1 cellular context compared by ENCODE assay signal in the genomic region with DNA sequence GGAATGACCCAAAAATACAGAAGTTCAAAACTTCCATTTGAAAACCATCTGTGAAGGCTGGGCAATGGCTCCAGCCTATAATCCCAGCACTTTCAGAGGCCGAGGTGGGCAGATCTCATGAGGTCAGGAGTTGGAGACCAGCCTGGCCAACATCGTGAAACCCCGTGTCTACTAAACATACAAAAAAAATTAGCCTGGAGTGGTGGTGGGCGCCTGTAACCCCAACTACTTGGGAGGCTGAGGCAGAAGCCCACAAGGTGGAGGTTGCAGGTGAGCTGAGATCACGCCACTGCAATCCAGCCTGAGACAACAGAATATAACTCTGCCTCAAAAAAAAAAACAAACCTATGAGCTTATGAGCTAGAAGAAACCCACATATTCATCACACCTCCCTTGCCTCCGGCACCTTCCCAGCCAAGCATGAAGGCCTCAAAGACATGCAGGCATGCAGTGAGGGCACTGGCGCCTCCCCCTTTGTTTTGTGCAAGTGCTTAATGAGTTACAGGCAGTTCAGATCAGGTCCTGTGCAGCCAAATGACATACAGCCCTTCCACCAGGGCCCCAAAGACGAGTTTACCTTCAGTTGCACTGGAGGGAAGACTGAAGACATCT.
TF ChIP-seq lines count a peak whose summit lies in the region.

No MANE protein-coding gene starts in this region.

TF ChIP-seq in GM12878, 131 proteins besides CTCF, POLR2A, EP300 and RAD21 (continued from another document):
- TF ChIP-seq, protein P1, sequence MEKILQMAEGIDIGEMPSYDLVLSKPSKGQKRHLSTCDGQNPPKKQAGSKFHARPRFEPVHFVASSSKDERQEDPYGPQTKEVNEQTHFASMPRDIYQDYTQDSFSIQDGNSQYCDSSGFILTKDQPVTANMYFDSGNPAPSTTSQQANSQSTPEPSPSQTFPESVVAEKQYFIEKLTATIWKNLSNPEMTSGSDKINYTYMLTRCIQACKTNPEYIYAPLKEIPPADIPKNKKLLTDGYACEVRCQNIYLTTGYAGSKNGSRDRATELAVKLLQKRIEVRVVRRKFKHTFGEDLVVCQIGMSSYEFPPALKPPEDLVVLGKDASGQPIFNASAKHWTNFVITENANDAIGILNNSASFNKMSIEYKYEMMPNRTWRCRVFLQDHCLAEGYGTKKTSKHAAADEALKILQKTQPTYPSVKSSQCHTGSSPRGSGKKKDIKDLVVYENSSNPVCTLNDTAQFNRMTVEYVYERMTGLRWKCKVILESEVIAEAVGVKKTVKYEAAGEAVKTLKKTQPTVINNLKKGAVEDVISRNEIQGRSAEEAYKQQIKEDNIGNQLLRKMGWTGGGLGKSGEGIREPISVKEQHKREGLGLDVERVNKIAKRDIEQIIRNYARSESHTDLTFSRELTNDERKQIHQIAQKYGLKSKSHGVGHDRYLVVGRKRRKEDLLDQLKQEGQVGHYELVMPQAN (conservative IDR thresholded peaks at IDR 0.05), result no peak
- TF ChIP-seq, protein P2, sequence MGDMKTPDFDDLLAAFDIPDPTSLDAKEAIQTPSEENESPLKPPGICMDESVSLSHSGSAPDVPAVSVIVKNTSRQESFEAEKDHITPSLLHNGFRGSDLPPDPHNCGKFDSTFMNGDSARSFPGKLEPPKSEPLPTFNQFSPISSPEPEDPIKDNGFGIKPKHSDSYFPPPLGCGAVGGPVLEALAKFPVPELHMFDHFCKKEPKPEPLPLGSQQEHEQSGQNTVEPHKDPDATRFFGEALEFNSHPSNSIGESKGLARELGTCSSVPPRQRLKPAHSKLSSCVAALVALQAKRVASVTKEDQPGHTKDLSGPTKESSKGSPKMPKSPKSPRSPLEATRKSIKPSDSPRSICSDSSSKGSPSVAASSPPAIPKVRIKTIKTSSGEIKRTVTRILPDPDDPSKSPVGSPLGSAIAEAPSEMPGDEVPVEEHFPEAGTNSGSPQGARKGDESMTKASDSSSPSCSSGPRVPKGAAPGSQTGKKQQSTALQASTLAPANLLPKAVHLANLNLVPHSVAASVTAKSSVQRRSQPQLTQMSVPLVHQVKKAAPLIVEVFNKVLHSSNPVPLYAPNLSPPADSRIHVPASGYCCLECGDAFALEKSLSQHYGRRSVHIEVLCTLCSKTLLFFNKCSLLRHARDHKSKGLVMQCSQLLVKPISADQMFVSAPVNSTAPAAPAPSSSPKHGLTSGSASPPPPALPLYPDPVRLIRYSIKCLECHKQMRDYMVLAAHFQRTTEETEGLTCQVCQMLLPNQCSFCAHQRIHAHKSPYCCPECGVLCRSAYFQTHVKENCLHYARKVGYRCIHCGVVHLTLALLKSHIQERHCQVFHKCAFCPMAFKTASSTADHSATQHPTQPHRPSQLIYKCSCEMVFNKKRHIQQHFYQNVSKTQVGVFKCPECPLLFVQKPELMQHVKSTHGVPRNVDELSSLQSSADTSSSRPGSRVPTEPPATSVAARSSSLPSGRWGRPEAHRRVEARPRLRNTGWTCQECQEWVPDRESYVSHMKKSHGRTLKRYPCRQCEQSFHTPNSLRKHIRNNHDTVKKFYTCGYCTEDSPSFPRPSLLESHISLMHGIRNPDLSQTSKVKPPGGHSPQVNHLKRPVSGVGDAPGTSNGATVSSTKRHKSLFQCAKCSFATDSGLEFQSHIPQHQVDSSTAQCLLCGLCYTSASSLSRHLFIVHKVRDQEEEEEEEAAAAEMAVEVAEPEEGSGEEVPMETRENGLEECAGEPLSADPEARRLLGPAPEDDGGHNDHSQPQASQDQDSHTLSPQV (IDR thresholded peaks at IDR 0.05), result no peak
